ENCODE assay signal across 9 cellular contexts in the genomic region with DNA sequence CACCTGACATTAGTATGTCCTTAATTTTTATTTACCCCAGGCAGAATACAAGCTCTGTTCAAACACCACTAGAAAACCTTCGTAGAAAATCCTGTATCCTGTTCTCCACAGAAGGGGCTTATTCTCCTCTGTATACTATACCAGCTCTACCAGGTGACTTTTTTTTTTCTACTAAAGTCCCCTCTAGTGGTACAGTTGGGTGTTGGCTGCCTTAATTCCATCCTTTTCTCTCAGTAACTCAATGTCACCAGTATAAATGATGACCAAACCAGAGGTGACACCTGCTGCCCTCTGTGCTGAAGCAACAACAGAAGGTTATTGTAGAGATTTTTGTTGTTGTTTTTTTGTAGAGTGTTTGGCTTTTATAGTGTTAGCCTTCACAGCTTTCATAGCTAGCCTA.
DNase-seq lines count a peak whose midpoint lies in the region; ATAC-seq, FAIRE-seq and TF ChIP-seq lines count a peak whose summit lies in the region.
"Had no signal": no experiment of that assay in that cellular context is flagged by ENCODE, and none has a peak within 500 bp of the region (broad histone marks: within the 10 kb centered on the region; RNA-seq: fewer than 3 reads in every experiment).

No MANE protein-coding gene starts in this region.

- H3K4me1 ChIP-seq in GM23338 (ENCODE audit: insufficient read depth) (no peaks in the 10 kb centered on the region), GM12878 (ENCODE audit: control insufficient read depth, insufficient read depth, low read length) (no peaks in the 10 kb centered on the region), left ventricle myocardium inferior (no peaks in the 10 kb centered on the region)

- intact Hi-C loops in GM12878 (cut with micrococcal nuclease; ENCODE audit: unreplicated experiment) (no loop called here), left ventricle myocardium inferior (cut with micrococcal nuclease) (no loop called here)

- H3K9ac ChIP-seq in GM12878 (ENCODE audit: control insufficient read depth, insufficient read depth, low read length): no peak overlapping the region

- no peaks in the 10 kb centered on the region for H3K36me3 ChIP-seq in GM23338 (ENCODE audit: insufficient read depth)
- H3K36me3 ChIP-seq in GM12878 (ENCODE audit: control insufficient read depth in 2 of 2, insufficient read depth in 2 of 2, low read length in 1 of 2): no peaks in the 10 kb centered on the region
- H3K36me3 ChIP-seq in left ventricle myocardium inferior: no peaks in the 10 kb centered on the region

- H3F3A ChIP-seq in GM23338 (replicated peaks; ENCODE audit: low read depth): no peaks in the 10 kb centered on the region

- TF ChIP-seq CTCF in GM12875 (IDR thresholded peaks at IDR 0.05; ENCODE audit: borderline replicate concordance, insufficient read depth, low read depth, low read length) (peak; percentile 27; the same call in 1 of the 2 replicates), GM23338 (conservative IDR thresholded peaks at IDR 0.05; ENCODE audit: low read depth in 2 of 2) (peak; percentile 53 to 55), GM12878 (IDR thresholded peaks at IDR 0.05 in 2 of 3, conservative IDR thresholded peaks at IDR 0.05 in 1 of 3; ENCODE audit: control insufficient read depth in 2 of 3, extremely low read depth in 1 of 3, insufficient read depth in 1 of 3, low read depth in 3 of 3, low read length in 3 of 3) (peak in 2 of 3 experiments; percentile 21 to 23; a peak in 3 of 6 replicates), left ventricle myocardium inferior (IDR thresholded peaks at IDR 0.05; ENCODE audit: borderline replicate concordance) (no peak), GM10248 (IDR thresholded peaks at IDR 0.05; ENCODE audit: control extremely low read depth, extremely low read depth, low read depth, missing control alignments) (no peak)

- H3K36me3 Mint-ChIP-seq in GM23338 (ENCODE audit: low read depth): no peaks in the 10 kb centered on the region

- POLR2A ChIA-PET in GM12878 (lab: Charles Lee) (no interaction called here), GM10248 (lab: Yijun Ruan, JAX) (no interaction called here)

- no peak overlapping the region for H3K4me3 Mint-ChIP-seq in GM23338

- TF ChIP-seq RAD21 in GM12878 (IDR thresholded peaks at IDR 0.05; ENCODE audit: insufficient read depth, low read depth, low read length): peak; percentile 49

- SMC1A ChIA-PET in GM12878 (lab: Charles Lee; ENCODE audit: uncharacterized antibody, unreplicated experiment): interaction anchor here (0.7 to 1.1 kb wide), 3 partner anchors 30 to 118 kb away, joined by 3 to 4 read pairs (median 3); no protein-coding TSS in a partner anchor

- TF ChIP-seq EP300 in GM12878 (IDR thresholded peaks at IDR 0.05; ENCODE audit: borderline replicate concordance in 1 of 2, control insufficient read depth in 1 of 2, low read depth in 2 of 2, low read length in 2 of 2): no peak

- ATAC-seq in GM23338 (peak; percentile 80), GM12878 (peak; percentile 91), GM19328 (IDR thresholded peaks at IDR 0.05; ENCODE audit: unreplicated experiment) (no peak)

- H3K27ac Mint-ChIP-seq in GM23338: no peak overlapping the region

- CTCF ChIA-PET in GM12878 (lab: Yijun Ruan, JAX) (interaction anchor here (0.8 to 1.7 kb wide), 4 partner anchors 8 to 95 kb away, joined by 3 to 4 read pairs (median 3); no protein-coding TSS in a partner anchor), GM10248 (lab: Yijun Ruan, JAX) (interaction anchor here (0.6 to 3.0 kb wide), 4 partner anchors 9 to 245 kb away, joined by 3 to 8 read pairs (median 3); no protein-coding TSS in a partner anchor)

- no peaks in the 10 kb centered on the region for H4K20me1 ChIP-seq in GM23338 (replicated peaks; ENCODE audit: insufficient read depth)
- H4K20me1 ChIP-seq in GM12878 (ENCODE audit: control insufficient read depth, insufficient read depth): no peaks in the 10 kb centered on the region

- RAD21 ChIA-PET in GM12878 (lab: Charles Lee; ENCODE audit: unreplicated experiment): interaction anchor here (0.7 kb wide), 1 partner anchor 11 kb away, joined by 3 read pairs; no protein-coding TSS in a partner anchor

- H3K4me1 Mint-ChIP-seq in GM23338: no peaks in the 10 kb centered on the region

- DNase-seq in GM23338 (ENCODE audit: low spot score): peak; percentile 65
- peak; percentile 4 for DNase-seq in HuH-7 (ENCODE audit: low spot score)
- DNase-seq in GM12878 (ENCODE audit: low read depth, low spot score): no peak
- no peak for DNase-seq in activated gamma-delta T cell (lab: John Stamatoyannopoulos, UW)
- no peak for DNase-seq in left ventricle myocardium inferior
- DNase-seq in GM10248 (ENCODE audit: extremely low spot score): no peak
- DNase-seq: stimulated activated CD4-positive, alpha-beta T cell treated with anti-CD3 and anti-CD28 coated beads, Interleukin-1b, Interleukin-23, amount 100 ng/mL, for 48 hours had no signal

- no peaks in the 10 kb centered on the region for H3K27me3 Mint-ChIP-seq in GM23338 (ENCODE audit: insufficient read depth, low read depth, poor library complexity)

- H3K27me3 ChIP-seq in GM23338 (ENCODE audit: insufficient read depth) (no peaks in the 10 kb centered on the region), GM12878 (replicated peaks in 1 of 2; ENCODE audit: control insufficient read depth in 2 of 2, insufficient read depth in 2 of 2, low read length in 1 of 2) (no peaks in the 10 kb centered on the region), left ventricle myocardium inferior (ENCODE audit: low read depth) (no peaks in the 10 kb centered on the region)

- H3K4me3 ChIP-seq in GM12875 (ENCODE audit: low read depth, low read length) (no peak overlapping the region), GM23338 (no peak overlapping the region), GM12878 (no peak overlapping the region), left ventricle myocardium inferior (no peak overlapping the region)

- no peak overlapping the region for H2AFZ ChIP-seq in GM23338
- no peak overlapping the region for H2AFZ ChIP-seq in GM12878 (ENCODE audit: control insufficient read depth, low read depth, low read length)

- no peak for FAIRE-seq in GM12878 (lab: Jason Lieb, UNC)

- in situ Hi-C loops in GM12878 (cut with MboI): no loop called here

- WGBS in GM12878 (ENCODE audit: insufficient coverage, insufficient replicate concordance, low lambda C conversion rate, missing lambda C conversion rate): 0% methylated on average over 1 of the region's 1 CpG

- H3K9me3 Mint-ChIP-seq in GM23338: no peaks in the 10 kb centered on the region; the same call in 2 of the 3 replicates

- no TSS peak for BruUV-seq in GM12878 (replicated peaks; lab: Mats Ljungman, UMichigan)

- no peaks in the 10 kb centered on the region for H3K9me3 ChIP-seq in GM12878 (replicated peaks; ENCODE audit: control insufficient read depth, insufficient read depth, low read length)
- no peaks in the 10 kb centered on the region for H3K9me3 ChIP-seq in left ventricle myocardium inferior (replicated peaks)

- H3K4me2 ChIP-seq in GM23338: no peak overlapping the region
- H3K4me2 ChIP-seq in GM12878 (ENCODE audit: control insufficient read depth, insufficient read depth): no peak overlapping the region

- TF ChIP-seq POLR2A in GM12878 (IDR thresholded peaks at IDR 0.05; ENCODE audit: low read depth, low read length): no peak

- H3K79me2 ChIP-seq in GM23338 (replicated peaks; ENCODE audit: insufficient read depth) (no peaks in the 10 kb centered on the region), GM12878 (ENCODE audit: control insufficient read depth, insufficient read depth, low read length) (no peaks in the 10 kb centered on the region)

- H3K27ac ChIP-seq in GM23338 (ENCODE audit: low read depth) (no peak overlapping the region), GM12878 (ENCODE audit: control insufficient read depth, insufficient read depth) (no peak overlapping the region), left ventricle myocardium inferior (replicated peaks) (no peak overlapping the region)

- H3K9me2 ChIP-seq in GM23338 (ENCODE audit: insufficient read depth): no peaks in the 10 kb centered on the region

TF ChIP-seq in GM23338, 12 proteins besides CTCF, POLR2A, EP300 and RAD21 (continues in another document):
- TF ChIP-seq EZH2phosphoT487 (IDR thresholded peaks at IDR 0.05; ENCODE audit: unreplicated experiment): no peak

TF ChIP-seq in GM12878, 131 proteins besides CTCF, POLR2A, EP300 and RAD21:
- TF ChIP-seq PAX5 (IDR thresholded peaks at IDR 0.05; ENCODE audit: borderline replicate concordance, low read depth, low read length) (no peak), HDAC6 (IDR thresholded peaks at IDR 0.05; ENCODE audit: unreplicated experiment) (no peak)

Comparison
In these comparisons a context has a peak if more than half of its experiments do, and no peak if none do; other contexts are left out.
1. CTCF ChIP-seq: peak in GM12875 (single experiment), GM23338 (2 of 2) and GM12878 (2 of 3); none in left ventricle myocardium inferior (single experiment) and GM10248 (single experiment).
2. DNase-seq: peak in GM23338 (single experiment) and HuH-7 (single experiment); none in GM12878 (single experiment), activated gamma-delta T cell (single experiment), left ventricle myocardium inferior (single experiment) and GM10248 (single experiment).